Comparison of ENCODE assay signal across 8 cellular contexts in the genomic region with DNA sequence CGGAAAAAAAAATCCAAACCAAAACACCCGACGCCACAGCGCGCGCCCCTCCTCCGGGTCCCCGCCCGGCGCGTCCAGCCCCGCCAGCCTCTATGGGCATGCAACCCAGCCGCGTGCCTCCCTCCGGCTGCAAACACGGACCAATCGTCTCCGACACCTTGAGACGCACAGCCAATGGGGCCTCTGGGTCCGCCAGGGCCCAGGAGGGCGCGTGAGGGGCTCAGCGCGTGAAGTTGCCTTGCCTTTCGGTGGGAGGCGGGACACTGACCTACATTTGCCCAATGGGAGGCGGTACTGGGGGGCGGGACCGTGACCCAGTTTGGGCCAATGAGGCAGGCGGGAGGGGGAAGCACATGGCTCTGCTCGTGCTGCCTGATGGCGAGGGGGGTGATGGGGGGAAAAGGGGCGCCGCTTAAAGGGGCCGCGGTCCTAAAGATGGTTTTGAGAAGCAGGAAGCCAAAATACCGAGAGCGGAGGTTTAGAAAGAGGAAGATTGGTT. TPM values are rescaled to one million over a fixed set of nuclear protein-coding genes. Genes with fewer than 3 reads are reported as not detected.
DNase-seq lines count a peak whose midpoint lies in the region; ATAC-seq and TF ChIP-seq lines count a peak whose summit lies in the region.

No MANE protein-coding gene starts in this region.

- peak overlapping the region; percentile 79; the same call in 1 of the 2 replicates for H2AFZ ChIP-seq in OCI-LY7 (ENCODE audit: low read length)

- peak overlapping the region; percentile 94 for H3K27ac ChIP-seq in OCI-LY7 (ENCODE audit: low read depth, low read length, poor library complexity, severe bottlenecking)

- H3K4me2 ChIP-seq in OCI-LY7 (ENCODE audit: low read length), result peak overlapping the region; percentile 97

- H3K36me3 ChIP-seq in OCI-LY7 (ENCODE audit: insufficient read depth, low read length) (no peaks in the 10 kb centered on the region), mucosa of descending colon (ENCODE audit: low read depth) (peaks cover 4% of the 10 kb centered on the region)

- H3K9me3 ChIP-seq in OCI-LY7 (ENCODE audit: low read length), result no peaks in the 10 kb centered on the region
- no peaks in the 10 kb centered on the region for H3K9me3 ChIP-seq in mucosa of descending colon

- CTCF ChIA-PET in OCI-LY7 (lab: Charles Lee; ENCODE audit: unreplicated experiment), result no interaction called here

- H3K79me2 ChIP-seq in OCI-LY7 (ENCODE audit: insufficient read depth, low read depth, low read length), result no peaks in the 10 kb centered on the region; the same call in 1 of the 2 replicates

- H3K36me3 Mint-ChIP-seq in IgD-negative memory B cell, result peaks cover 7% of the 10 kb centered on the region

- no peak for TF ChIP-seq CTCF in OCI-LY7 (conservative IDR thresholded peaks at IDR 0.05; ENCODE audit: low read length)
- no peak for TF ChIP-seq CTCF in mucosa of descending colon (IDR thresholded peaks at IDR 0.05)

- peaks cover 14 to 26% (median 23%) of the 10 kb centered on the region in 3 donors for H3K4me1 Mint-ChIP-seq in IgD-negative memory B cell

- no peaks in the 10 kb centered on the region for H3K9me3 Mint-ChIP-seq in IgD-negative memory B cell

- intact Hi-C loops in OCI-LY7 (cut with micrococcal nuclease; ENCODE audit: unreplicated experiment) (loop anchor here (1.0 to 10.0 kb wide), 3 partner anchors 18 to 1040 kb away; a partner anchor contains a TSS), mucosa of descending colon (cut with DNase I, micrococcal nuclease) (no loop called here)

- ATAC-seq in GM21576 (IDR thresholded peaks at IDR 0.05; ENCODE audit: unreplicated experiment) (peak; percentile 70), mucosa of descending colon (peak; percentile 72)

- H3K27ac Mint-ChIP-seq in IgD-negative memory B cell, result peak overlapping the region; percentile 84 to 99 (median 98)

- DNase-seq in DMS 273 (lab: John Stamatoyannopoulos, UW; ENCODE audit: unreplicated experiment), result peak; percentile 100
- peak; percentile 100 for DNase-seq in OCI-LY7 (ENCODE audit: low spot score)
- DNase-seq in activated T-cell treated with anti-CD3 and anti-CD28 coated beads for 4 hours, result peak; percentile 99
- DNase-seq in epidermal melanocyte (ENCODE audit: insufficient read length, low spot score), result peak; percentile 99
- peak; percentile 99 to 100 (median 99) for DNase-seq in mucosa of descending colon
- peak; percentile 98 to 99 for DNase-seq in stimulated activated CD8-positive, alpha-beta memory T cell treated with anti-CD3 and anti-CD28 coated beads, Interleukin-4, amount 100 ng/mL, for 1 hour (ENCODE audit: low read depth in 2 of 2, low spot score in 1 of 2)

- H3K27me3 Mint-ChIP-seq in IgD-negative memory B cell, result no peaks in the 10 kb centered on the region

- H3K4me3 Mint-ChIP-seq in IgD-negative memory B cell, result peak overlapping the region; percentile 83 to 98 (median 96)

- no peaks in the 10 kb centered on the region for H4K20me1 ChIP-seq in OCI-LY7 (ENCODE audit: insufficient read depth, low read length)

- BruUV-seq in OCI-LY7 (replicated peaks; lab: Mats Ljungman, UMichigan), result no TSS peak

- POLR2A ChIA-PET in OCI-LY7 (lab: Charles Lee), result no interaction called here

- H3K4me3 ChIP-seq in OCI-LY7 (ENCODE audit: low read depth, low read length, poor library complexity, severe bottlenecking), result peak overlapping the region; percentile 76
- peak overlapping the region; percentile 31 for H3K4me3 ChIP-seq in mucosa of descending colon

- H3K4me1 ChIP-seq in OCI-LY7 (ENCODE audit: insufficient read depth, low read length, poor library complexity, severe bottlenecking) (peaks cover 45% of the 10 kb centered on the region), mucosa of descending colon (ENCODE audit: low read depth) (peaks cover 36% of the 10 kb centered on the region)

- no peaks in the 10 kb centered on the region for H3K9me2 ChIP-seq in OCI-LY7 (ENCODE audit: insufficient read depth, low read length)

RNA-seq across cellular contexts. Expression of a gene that starts 0.3 kb away (rescaled TPM):
- 86.1 TPM for polyA plus RNA-seq in IgD-negative memory B cell
- 20.8 and 35.6 TPM in 2 replicates for total RNA-seq in OCI-LY7 (2014; rRNA removed; shearing (Covaris generic))
- 15.7 and 19.0 TPM in 2 replicates for total RNA-seq in OCI-LY7 (2022)
- total RNA-seq in mucosa of descending colon, result 10 to 100 TPM in 2 of 3 donors, 1 to 10 TPM in 1; 8.2 to 18.4 (median 11.1) TPM

RNA-seq across cellular contexts. Expression of a gene that starts 8.5 kb away (rescaled TPM):
- polyA plus RNA-seq in IgD-negative memory B cell, result 11.6 TPM
- total RNA-seq in OCI-LY7 (2014; rRNA removed; shearing (Covaris generic)), result 2.5 and 2.7 TPM in 2 replicates
- total RNA-seq in OCI-LY7 (2022), result 4.6 and 10.8 TPM in 2 replicates
- total RNA-seq in mucosa of descending colon, result 10 to 100 TPM in 1 of 3 donors, 1 to 10 TPM in 2; 1.8 to 19.9 (median 3.7) TPM

RNA-seq across cellular contexts. Expression of a gene that starts 18.2 kb away (rescaled TPM):
- polyA plus RNA-seq in IgD-negative memory B cell, result 11.0 TPM
- 12.4 and 18.2 TPM in 2 replicates for total RNA-seq in OCI-LY7 (2014; rRNA removed; shearing (Covaris generic))
- total RNA-seq in OCI-LY7 (2022), result 33.3 and 34.8 TPM in 2 replicates
- total RNA-seq in mucosa of descending colon, result 10 to 100 TPM; 37.9 to 54.8 (median 50.2) TPM

RNA-seq across cellular contexts. Expression of a gene that starts 18.5 kb away (rescaled TPM):
- polyA plus RNA-seq in IgD-negative memory B cell, result 2,549 TPM
- 3,527 and 5,064 TPM in 2 replicates for total RNA-seq in OCI-LY7 (2014; rRNA removed; shearing (Covaris generic))
- total RNA-seq in OCI-LY7 (2022), result 1,333 and 1,494 TPM in 2 replicates
- 1,000 to 10,000 TPM in 2 of 3 donors, 100 to 1,000 TPM in 1; 999 to 1,336 (median 1,270) TPM for total RNA-seq in mucosa of descending colon

RNA-seq across cellular contexts. Expression of a gene that starts 22.6 kb away (rescaled TPM):
- polyA plus RNA-seq in IgD-negative memory B cell, result not detected
- 3.7 and 6.2 TPM in 2 replicates for total RNA-seq in OCI-LY7 (2014; rRNA removed; shearing (Covaris generic))
- total RNA-seq in OCI-LY7 (2022), result 3.0 and 5.6 TPM in 2 replicates
- total RNA-seq in mucosa of descending colon, result 100 to 1,000 TPM in 2 of 3 donors, 10 to 100 TPM in 1; 97.8 to 180 (median 175) TPM

Comparison
In these comparisons a context has a peak if more than half of its experiments do, and no peak if none do; other contexts are left out.
1. Peak in every context shown above with its lines: DNase-seq, ATAC-seq, H3K4me3 ChIP-seq and H3K27ac ChIP-seq.